13 cellular contexts compared by ENCODE assay signal in genomic region chr13:113621498-113621897, GRCh38. TPM values are rescaled to one million over a fixed set of nuclear protein-coding genes. Genes with fewer than 3 reads are reported as not detected.
DNase-seq lines count a peak whose midpoint lies in the region; ATAC-seq, FAIRE-seq and TF ChIP-seq lines count a peak whose summit lies in the region.
"Not testable (repeated sequence)": the region's sequence is repeated elsewhere in the genome, so short reads cannot be mapped to it uniquely, and the experiment has no call there.
"Had no signal": no experiment of that assay in that cellular context is flagged by ENCODE, and none has a peak within 500 bp of the region (broad histone marks: within the 10 kb centered on the region; RNA-seq: fewer than 3 reads in every experiment).

No MANE protein-coding gene starts in this region.

- H3K4me3 Mint-ChIP-seq in astrocyte (ENCODE audit: unreplicated experiment); endodermal cell; osteocyte (ENCODE audit: unreplicated experiment): not testable (repeated sequence)

- not testable (repeated sequence) for H3K9ac ChIP-seq in HCT116 (ENCODE audit: low read length); astrocyte (ENCODE audit: low read length); endodermal cell (ENCODE audit: extremely low read depth, low read length, poor library complexity, severe bottlenecking)

- not testable (repeated sequence) for TF ChIP-seq POLR2A in HCT116 (IDR thresholded peaks at IDR 0.05; ENCODE audit: borderline replicate concordance, extremely low read depth, insufficient read depth, insufficient read length); upper lobe of left lung (IDR thresholded peaks at IDR 0.05)

- not testable (repeated sequence) for H3K4me3 ChIP-seq in HCT116 (replicated peaks in 1 of 2; ENCODE audit: low read depth in 1 of 2, low read length in 2 of 2); Panc1 (ENCODE audit: low read depth in 2 of 2, low read length in 2 of 2); astrocyte (ENCODE audit: insufficient read depth, low read depth, low read length); endodermal cell (ENCODE audit: low read length); left ventricle myocardium inferior; upper lobe of left lung

- H3K36me3 ChIP-seq in HCT116 (ENCODE audit: control insufficient read depth in 1 of 2, insufficient read depth in 2 of 2, low read length in 2 of 2), result peaks cover 15 to 41% of the 10 kb centered on the region in 2 experiments
- not testable (repeated sequence) for H3K36me3 ChIP-seq in Panc1 (ENCODE audit: control insufficient read depth, insufficient read depth, low read length); astrocyte (ENCODE audit: insufficient read depth, low read length)
- peaks cover 52% of the 10 kb centered on the region for H3K36me3 ChIP-seq in endodermal cell (ENCODE audit: control insufficient read depth, insufficient read depth, low read length)
- H3K36me3 ChIP-seq in left ventricle myocardium inferior, result peaks cover 15% of the 10 kb centered on the region
- peaks cover 0 to 19% (median 4%) of the 10 kb centered on the region in 4 donors for H3K36me3 ChIP-seq in upper lobe of left lung

- not testable (repeated sequence) for FAIRE-seq in astrocyte (lab: Jason Lieb, UNC)

- 78 to 79% methylated on average over 11 to 12 of the region's 13 CpGs for WGBS in endodermal cell (ENCODE audit: insufficient coverage in 1 of 2, insufficient read length in 1 of 2), 2 experiments
- 86 to 88% methylated on average over 11 to 12 of the region's 13 CpGs for WGBS in upper lobe of left lung, 2 donors

- H4K20me1 ChIP-seq in HCT116 (ENCODE audit: insufficient read depth), result peaks cover 13% of the 10 kb centered on the region; the same call in 1 of the 2 replicates
- H4K20me1 ChIP-seq in astrocyte (ENCODE audit: insufficient read depth, low read length), result peaks cover 72% of the 10 kb centered on the region

- in situ Hi-C loops in Panc1 (cut with HindIII; ENCODE audit: low pct_unique_long_range_greater_than_20kb, low sequenced_read_pairs), result not testable (repeated sequence)

- not testable (repeated sequence) for H2AFZ ChIP-seq in HCT116 (ENCODE audit: low read depth, low read length, poor library complexity, severe bottlenecking); astrocyte (ENCODE audit: low read depth, low read length)

- not testable (repeated sequence) for TF ChIP-seq EP300 in upper lobe of left lung (IDR thresholded peaks at IDR 0.05)

- not testable (repeated sequence) for H3K9me3 ChIP-seq in HCT116 (ENCODE audit: control insufficient read depth in 1 of 2, insufficient read depth in 1 of 2, low read depth in 1 of 2, low read length in 2 of 2); Panc1 (ENCODE audit: control insufficient read depth, insufficient read depth, low read depth, low read length); astrocyte (ENCODE audit: insufficient read depth, low read depth, low read length); left ventricle myocardium inferior (replicated peaks); upper lobe of left lung
- peaks cover 12% of the 10 kb centered on the region for H3K9me3 ChIP-seq in endodermal cell (ENCODE audit: control insufficient read depth, low read length)

- not testable (repeated sequence) for H3K27ac ChIP-seq in HCT116 (ENCODE audit: low read depth, low read length); Panc1 (ENCODE audit: low read length); astrocyte (ENCODE audit: low read depth, low read length); endodermal cell (ENCODE audit: low read depth, low read length); left ventricle myocardium inferior (replicated peaks); upper lobe of left lung

- CTCF ChIA-PET in HCT116 (lab: Charles Lee); Panc1 (lab: Charles Lee): not testable (repeated sequence)

- BruUV-seq in HCT116 (replicated peaks; lab: Mats Ljungman, UMichigan); Panc1 (replicated peaks; lab: Mats Ljungman, UMichigan): not testable (repeated sequence)

- POLR2A ChIA-PET in HCT116 (lab: Charles Lee); Panc1 (lab: Charles Lee): not testable (repeated sequence)

- H3K9me2 ChIP-seq in HCT116 (ENCODE audit: insufficient read depth), result not testable (repeated sequence)

- peak; percentile 24 to 50 (median 45); a peak in 4 of 6 replicates for TF ChIP-seq CTCF in HCT116 (IDR thresholded peaks at IDR 0.05 in 2 of 3, conservative IDR thresholded peaks at IDR 0.05 in 1 of 3; ENCODE audit: borderline replicate concordance in 1 of 3, insufficient read depth in 1 of 3, low read depth in 2 of 3, low read length in 2 of 3)
- TF ChIP-seq CTCF in Panc1 (IDR thresholded peaks at IDR 0.05), result peak; percentile 67; the same call in 1 of the 2 replicates
- TF ChIP-seq CTCF in astrocyte (IDR thresholded peaks at IDR 0.05; ENCODE audit: insufficient read depth, low read depth, low read length), result peak; percentile 26
- peak; percentile 75 for TF ChIP-seq CTCF in endodermal cell (conservative IDR thresholded peaks at IDR 0.05)
- TF ChIP-seq CTCF in left ventricle myocardium inferior (IDR thresholded peaks at IDR 0.05; ENCODE audit: borderline replicate concordance), result peak; percentile 52
- TF ChIP-seq CTCF in osteocyte (IDR thresholded peaks at IDR 0.05), result peak; percentile 59
- TF ChIP-seq CTCF in upper lobe of left lung (IDR thresholded peaks at IDR 0.05), result peak in 5 of 6 experiments; percentile 13 to 31 (median 20)

- peak; percentile 32 for DNase-seq in COLO668 (lab: John Stamatoyannopoulos, UW; ENCODE audit: unreplicated experiment)
- DNase-seq in HCT116 (ENCODE audit: low read depth, low spot score); Panc1 (ENCODE audit: low read depth, low spot score); osteocyte (ENCODE audit: extremely low spot score, unreplicated experiment); upper lobe of left lung: not testable (repeated sequence)
- DNase-seq in astrocyte (ENCODE audit: low read depth), result peak; percentile 13
- peak; percentile 80 for DNase-seq in endodermal cell
- DNase-seq in left ventricle myocardium inferior, result peak; percentile 23

- H3K79me2 ChIP-seq in HCT116 (ENCODE audit: insufficient read depth, low read length) (peaks cover 97% of the 10 kb centered on the region), astrocyte (ENCODE audit: insufficient read depth, low read length) (peaks cover 38% of the 10 kb centered on the region)

- intact Hi-C loops in HCT116 (cut with micrococcal nuclease), result loop anchor here (2.0 kb wide), 1 partner anchor 605 kb away; no protein-coding TSS in a partner anchor
- intact Hi-C loops in Panc1 (cut with micrococcal nuclease; ENCODE audit: unreplicated experiment); left ventricle myocardium inferior (cut with micrococcal nuclease): not testable (repeated sequence)

- H3K27me3 Mint-ChIP-seq in astrocyte (ENCODE audit: low read depth, unreplicated experiment); endodermal cell (ENCODE audit: insufficient read depth); osteocyte (ENCODE audit: unreplicated experiment): not testable (repeated sequence)

- H3K27ac Mint-ChIP-seq in astrocyte (ENCODE audit: unreplicated experiment); endodermal cell; osteocyte (ENCODE audit: unreplicated experiment): not testable (repeated sequence)

- peak; percentile 44; the same call in 1 of the 2 replicates for ATAC-seq in HCT116
- ATAC-seq in Panc1; upper lobe of left lung (ENCODE audit: low FRiP score in 2 of 2): not testable (repeated sequence)

- RAD21 ChIA-PET in HCT116 (lab: Charles Lee; ENCODE audit: low non-redundant PET in 1 of 2, low total read pairs in 2 of 2, uncharacterized antibody in 2 of 2, unreplicated experiment in 2 of 2), result not testable (repeated sequence)

- not testable (repeated sequence) for H3K27me3 ChIP-seq in HCT116 (ENCODE audit: insufficient read depth, low read length); Panc1 (ENCODE audit: control insufficient read depth, insufficient read depth, low read length); astrocyte (ENCODE audit: insufficient read depth, low read length); endodermal cell (ENCODE audit: control insufficient read depth, insufficient read depth, low read length, poor library complexity, severe bottlenecking); left ventricle myocardium inferior (ENCODE audit: low read depth); upper lobe of left lung

- H3K9me3 Mint-ChIP-seq in astrocyte (ENCODE audit: unreplicated experiment); osteocyte (ENCODE audit: unreplicated experiment): not testable (repeated sequence)
- H3K9me3 Mint-ChIP-seq in endodermal cell, result peaks cover 25% of the 10 kb centered on the region

- peak; percentile 49 for TF ChIP-seq RAD21 in HCT116 (IDR thresholded peaks at IDR 0.05; ENCODE audit: low read depth)

- H3K36me3 Mint-ChIP-seq in astrocyte (ENCODE audit: low read depth, unreplicated experiment) (peaks cover 13% of the 10 kb centered on the region), endodermal cell (ENCODE audit: low read depth) (peaks cover 68% of the 10 kb centered on the region), osteocyte (ENCODE audit: unreplicated experiment) (peaks cover 12% of the 10 kb centered on the region)

- H3K4me1 ChIP-seq in HCT116 (ENCODE audit: control insufficient read depth in 1 of 2, insufficient read depth in 2 of 2, low read length in 2 of 2); Panc1 (ENCODE audit: control insufficient read depth, insufficient read depth, low read length); endodermal cell (ENCODE audit: control insufficient read depth, insufficient read depth, low read length); upper lobe of left lung: not testable (repeated sequence)
- H3K4me1 ChIP-seq in astrocyte (ENCODE audit: insufficient read depth, low read length) (peaks cover 16% of the 10 kb centered on the region), left ventricle myocardium inferior (peaks cover 13% of the 10 kb centered on the region)

- peaks cover 12% of the 10 kb centered on the region for H3K4me1 Mint-ChIP-seq in astrocyte (ENCODE audit: low read depth, unreplicated experiment)
- H3K4me1 Mint-ChIP-seq in endodermal cell, result not testable (repeated sequence)
- H3K4me1 Mint-ChIP-seq in osteocyte (ENCODE audit: unreplicated experiment), result peaks cover 18% of the 10 kb centered on the region

- not testable (repeated sequence) for H3K4me2 ChIP-seq in HCT116 (ENCODE audit: low read length); astrocyte (ENCODE audit: low read length)

RNA-seq across cellular contexts. Expression of gene ATP4B, which starts 36.5 kb away (rescaled TPM):
- total RNA-seq in HCT116 (2021; ENCODE audit: unreplicated experiment), result not detected
- not detected in 2 replicates for polyA plus RNA-seq in HCT116 (2012)
- total RNA-seq in Panc1 (2021; ENCODE audit: unreplicated experiment), result not detected
- polyA plus RNA-seq in Panc1 (2012; ENCODE audit: insufficient read length), result not detected
- not detected in 2 replicates for total RNA-seq in astrocyte
- total RNA-seq in endodermal cell, result not detected
- polyA plus RNA-seq in endodermal cell (2013, experiment 1 of 2), result not detected
- polyA plus RNA-seq in endodermal cell (2013, experiment 2 of 2), result not detected
- total RNA-seq in left ventricle myocardium inferior, result not detected
- total RNA-seq in osteocyte, result not detected in 2 replicates
- not detected for total RNA-seq in upper lobe of left lung
- total RNA-seq: CD8-positive, alpha-beta memory T cell; mesothelial cell of epicardium; Peyer's patch; T-helper 2 cell treated with Interferon-gamma antibody and Interleukin-4, amounts not matched to agents 100 ng/mL and 5 ng/mL, for 36 hours had no signal
- polyA plus RNA-seq: CD8-positive, alpha-beta memory T cell; ovary had no signal

RNA-seq across cellular contexts. Expression of gene TFDP1, which starts 36.9 kb away (rescaled TPM):
- total RNA-seq in HCT116 (2021; ENCODE audit: unreplicated experiment) (169 TPM), Panc1 (2021; ENCODE audit: unreplicated experiment) (91.6 TPM), astrocyte (39.0 and 49.4 TPM in 2 replicates), endodermal cell (10 to 100 TPM; 74.8 to 76.1 TPM), left ventricle myocardium inferior (48.7 TPM), osteocyte (66.9 and 72.1 TPM in 2 replicates), upper lobe of left lung (10 to 100 TPM; 23.2 to 45.2 (median 37.9) TPM)
- 98.1 and 111 TPM in 2 replicates for polyA plus RNA-seq in HCT116 (2012)
- polyA plus RNA-seq in Panc1 (2012; ENCODE audit: insufficient read length), result 74.3 TPM
- polyA plus RNA-seq in endodermal cell (2013, experiment 1 of 2), result 84.3 TPM
- polyA plus RNA-seq in endodermal cell (2013, experiment 2 of 2), result 82.9 TPM

RNA-seq across cellular contexts. Expression of gene GRK1, which starts 45.5 kb away (rescaled TPM):
- total RNA-seq in HCT116 (2021; ENCODE audit: unreplicated experiment), result not detected
- 0.01 TPM in 2 replicates for polyA plus RNA-seq in HCT116 (2012)
- total RNA-seq in Panc1 (2021; ENCODE audit: unreplicated experiment), result 1.8 TPM
- polyA plus RNA-seq in Panc1 (2012; ENCODE audit: insufficient read length), result 0.55 TPM
- not detected in 2 replicates for total RNA-seq in astrocyte
- total RNA-seq in endodermal cell, result 1 to 10 TPM; 1.7 to 2.5 TPM
- polyA plus RNA-seq in endodermal cell (2013, experiment 1 of 2), result 0.25 TPM
- polyA plus RNA-seq in endodermal cell (2013, experiment 2 of 2), result 0.17 TPM
- 0.85 TPM for total RNA-seq in left ventricle myocardium inferior
- 0.24 TPM in 1 of 2 replicates, not detected in the other for total RNA-seq in osteocyte
- 1 to 10 TPM in 1 of 6 donors, under 1 TPM in 1, not detected in 4; 0.15 to 5.2 TPM for total RNA-seq in upper lobe of left lung
- total RNA-seq: CD8-positive, alpha-beta memory T cell; T-helper 2 cell treated with Interferon-gamma antibody and Interleukin-4, amounts not matched to agents 100 ng/mL and 5 ng/mL, for 36 hours had no signal
- polyA plus RNA-seq: CD8-positive, alpha-beta memory T cell had no signal

Comparison
In these comparisons a context has a peak if more than half of its experiments do, and no peak if none do; other contexts are left out.
1. CTCF ChIP-seq: peak in every context shown above with its lines; median percentile 75 in endodermal cell; 67 in Panc1; 59 in osteocyte; 52 in left ventricle myocardium inferior; 45 in HCT116; 26 in astrocyte; 20 in upper lobe of left lung.